11 cellular contexts compared by ENCODE assay signal in the genomic region with DNA sequence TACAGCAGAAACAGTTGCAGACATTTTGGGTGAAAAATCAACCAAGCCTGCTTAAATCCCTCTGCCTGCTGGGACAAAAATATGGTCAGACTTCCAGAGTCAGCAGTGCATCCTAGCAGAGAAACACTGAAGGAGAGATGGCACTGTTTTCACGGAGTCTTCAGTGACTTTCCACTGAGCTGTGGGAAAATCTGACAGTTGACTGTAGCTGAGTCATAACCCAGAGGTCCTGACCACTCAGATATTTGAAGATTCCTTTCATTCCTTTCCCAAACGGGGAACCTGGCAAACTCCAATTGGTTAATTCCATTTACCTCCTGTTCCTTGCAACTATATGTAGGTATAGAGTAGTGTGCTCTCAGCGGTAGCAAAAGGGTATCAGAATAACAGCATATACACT. TPM values are rescaled to one million over a fixed set of nuclear protein-coding genes. Genes with fewer than 3 reads are reported as not detected.
A peak's percentile ranks its signal among the peaks of the same experiment; 100 is the strongest.
DNase-seq lines count a peak whose midpoint lies in the region; ATAC-seq and TF ChIP-seq lines count a peak whose summit lies in the region.
"Had no signal": no experiment of that assay in that cellular context is flagged by ENCODE, and none has a peak within 500 bp of the region (broad histone marks: within the 10 kb centered on the region; RNA-seq: fewer than 3 reads in every experiment).

No MANE protein-coding gene starts in this region.

- H3K4me1 ChIP-seq in mesendoderm (ENCODE audit: control insufficient read depth, low read depth, low read length) = no peaks in the 10 kb centered on the region
- H3K4me1 ChIP-seq: parathyroid adenoma had no signal

- peak overlapping the region; percentile 9 for H2BK15ac ChIP-seq in mesendoderm (replicated peaks; ENCODE audit: low read depth)

- peak; percentile 91 for DNase-seq in AG10803 (ENCODE audit: low read depth)
- DNase-seq in LHCN-M2 (ENCODE audit: low read depth) = peak; percentile 92
- DNase-seq in mesendoderm = peak; percentile 87
- no peak for DNase-seq in Ammon's horn (ENCODE audit: low spot score)
- no peak for DNase-seq in NCI-H1694 (lab: John Stamatoyannopoulos, UW)
- DNase-seq: activated CD4-positive, alpha-beta T cell treated with anti-CD3 and anti-CD28 coated beads, Interleukin-2, amount 10 ng/mL, durations not matched to agents 24 days and 14 days; RPMI8226 had no signal

- WGBS in mesendoderm (ENCODE audit: extremely low coverage, insufficient coverage, low lambda C conversion rate) = no CpG with 5 or more reads among the region's 3 CpGs

- H3K56ac ChIP-seq in mesendoderm (ENCODE audit: low read length) = peak overlapping the region; percentile 34

- H3K9ac ChIP-seq in mesendoderm (ENCODE audit: low read length) = no peak overlapping the region
- H3K9ac ChIP-seq: parathyroid adenoma had no signal

- no peak overlapping the region for H3K4me2 ChIP-seq in mesendoderm (ENCODE audit: low read length)

- H3K79me2 ChIP-seq in mesendoderm (ENCODE audit: control insufficient read depth, insufficient read depth, low read length) = no peaks in the 10 kb centered on the region
- H3K79me2 ChIP-seq: parathyroid adenoma had no signal

- H3K27ac ChIP-seq in cingulate gyrus (ENCODE audit: low read depth, low read length) (peak overlapping the region; percentile 47), mesendoderm (ENCODE audit: low read depth, low read length) (no peak overlapping the region)
- H3K27ac ChIP-seq: parathyroid adenoma had no signal

- H3K4me3 ChIP-seq in AG10803 (ENCODE audit: low read length) (no peak overlapping the region), mesendoderm (ENCODE audit: low read length) (no peak overlapping the region)

- H3K4ac ChIP-seq in mesendoderm (ENCODE audit: low read depth, low read length) = no peak overlapping the region

- no peak overlapping the region for H2BK120ac ChIP-seq in mesendoderm (ENCODE audit: low read depth, low read length)

- H4K8ac ChIP-seq in mesendoderm (ENCODE audit: low read depth, low read length) = no peak overlapping the region

- H3K36me3 ChIP-seq in mesendoderm (ENCODE audit: control insufficient read depth, insufficient read depth, low read length) = no peaks in the 10 kb centered on the region

- no peak overlapping the region for H2BK5ac ChIP-seq in mesendoderm (ENCODE audit: low read length)

- no peak for TF ChIP-seq CTCF in AG10803 (conservative IDR thresholded peaks at IDR 0.05; ENCODE audit: low read length)

- no peak overlapping the region for H3K18ac ChIP-seq in mesendoderm (ENCODE audit: low read length)

- H2AK5ac ChIP-seq in mesendoderm (ENCODE audit: low read length) = no peak overlapping the region

- no peaks in the 10 kb centered on the region for H3K27me3 ChIP-seq in mesendoderm (ENCODE audit: insufficient read depth, low read length, poor library complexity)

- ATAC-seq in GM19455 (IDR thresholded peaks at IDR 0.05; ENCODE audit: unreplicated experiment) = no peak
- no peak for ATAC-seq in GM21390 (IDR thresholded peaks at IDR 0.05; ENCODE audit: unreplicated experiment)

- no peak overlapping the region for H4K5ac ChIP-seq in mesendoderm (ENCODE audit: low read length)

- H3K79me1 ChIP-seq in mesendoderm (ENCODE audit: low read length) = no peaks in the 10 kb centered on the region

- no peak overlapping the region for H3K23ac ChIP-seq in mesendoderm (ENCODE audit: low read length)

RNA-seq across cellular contexts. Expression of a gene that starts 20.9 kb away (rescaled TPM):
- total RNA-seq in LHCN-M2 (2014; rRNA removed) = not detected in 2 replicates
- polyA plus RNA-seq in LHCN-M2 (2012) = 0.02 TPM
- polyA plus RNA-seq in mesendoderm (2013, experiment 1 of 2) = 0.01 TPM
- polyA plus RNA-seq in mesendoderm (2013, experiment 2 of 2) = not detected

RNA-seq across cellular contexts. Expression of a gene that starts 46.8 kb away (rescaled TPM):
- 0.06 and 0.92 TPM in 2 replicates for total RNA-seq in LHCN-M2 (2014; rRNA removed)
- 0.35 TPM for polyA plus RNA-seq in LHCN-M2 (2012)
- polyA plus RNA-seq in mesendoderm (2013, experiment 1 of 2) = 1.1 TPM
- polyA plus RNA-seq in mesendoderm (2013, experiment 2 of 2) = 1.3 TPM

Comparison
In these comparisons a context has a peak if more than half of its experiments do, and no peak if none do; other contexts are left out.
1. DNase-seq: peak in AG10803 (single experiment), LHCN-M2 (single experiment) and mesendoderm (single experiment); none in Ammon's horn (single experiment) and NCI-H1694 (single experiment).